Comparison of ENCODE assay signal across 1 cellular context in genomic region chr16:75252049-75252864, GRCh38.
TF ChIP-seq lines count a peak whose summit lies in the region.

No MANE protein-coding gene starts in this region.

TF ChIP-seq in HepG2, 621 proteins besides CTCF, POLR2A, EP300 and RAD21 (continued from another document):
- TF ChIP-seq ZBTB38 (CRISPR knock-in tag; IDR thresholded peaks at IDR 0.05): peak; percentile 81
- peak; percentile 26; the same call in 1 of the 2 replicates for TF ChIP-seq TBX2 (CRISPR knock-in tag; IDR thresholded peaks at IDR 0.05; ENCODE audit: borderline replicate concordance)
- TF ChIP-seq SOX5 (CRISPR knock-in tag; IDR thresholded peaks at IDR 0.05; ENCODE audit: borderline replicate concordance): no peak
- peak; percentile 58 for TF ChIP-seq ARNT2 (CRISPR knock-in tag; IDR thresholded peaks at IDR 0.05; ENCODE audit: low read depth)
